ENCODE assay signal across 3 cellular contexts in the genomic region with DNA sequence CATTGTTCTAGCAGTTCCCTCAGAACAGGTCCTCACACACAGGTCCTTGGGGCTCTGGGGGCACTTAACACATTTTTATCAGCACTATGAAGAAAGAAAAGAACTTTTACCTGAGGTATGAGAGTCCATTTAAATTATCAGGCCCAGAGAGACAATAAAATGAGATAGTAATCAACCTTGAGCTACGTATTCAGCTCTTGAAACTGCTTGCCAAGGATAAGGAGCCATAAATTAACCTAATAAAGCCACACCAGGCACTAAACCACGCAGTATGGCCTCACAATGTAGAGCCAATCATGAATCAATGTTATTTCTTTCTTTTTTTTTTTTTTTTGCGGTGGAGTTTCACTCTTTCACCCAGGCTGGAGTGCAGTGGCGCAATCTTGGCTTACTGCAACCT. TPM values are rescaled to one million over a fixed set of nuclear protein-coding genes. Genes with fewer than 3 reads are reported as not detected.
"Had no signal": no experiment of that assay in that cellular context is flagged by ENCODE, and none has a peak within 500 bp of the region (broad histone marks: within the 10 kb centered on the region; RNA-seq: fewer than 3 reads in every experiment).

No MANE protein-coding gene starts in this region.

RNA-seq across cellular contexts. Expression of a gene that starts 37.5 kb away (rescaled TPM):
- total RNA-seq: activated naive CD4-positive, alpha-beta T cell treated with anti-CD3 and anti-CD28 coated beads, Interleukin-2, amount 50 U/mL, for 72 hours; activated naive CD8-positive, alpha-beta T cell treated with anti-CD3 and anti-CD28 coated beads, Interleukin-2, amount 10 ng/mL, durations not matched to agents 7 days and 5 days had no signal
- polyA plus RNA-seq: cardiac muscle cell had no signal
